Comparison of ENCODE assay signal across 25 cellular contexts in genomic region chr2:61241266-61241665, GRCh38.
"Had no signal": no experiment of that assay in that cellular context is flagged by ENCODE, and none has a peak within 500 bp of the region (broad histone marks: within the 10 kb centered on the region; RNA-seq: fewer than 3 reads in every experiment).

No MANE protein-coding gene starts in this region.

- H3K27ac ChIP-seq: ascending aorta, body of pancreas had no signal

- H3K27ac Mint-ChIP-seq: activated T-helper 2 cell treated with anti-CD3 and anti-CD28 coated beads, Interferon-gamma antibody, Interleukin-2, Interleukin-4, amounts not matched to agents 10 μg/mL and 5 μg/mL and 100 μg/mL, durations not matched to agents 14 hours and 24 hours and 36 hours; WTC11 had no signal

- DNase-seq: activated CD4-positive, alpha-beta T cell treated with anti-CD3 and anti-CD28 coated beads for 48 hours; activated CD4-positive, alpha-beta T cell treated with anti-CD3 and anti-CD28 coated beads, Interleukin-2, amount 50 U/mL, for 4 hours; activated CD4-positive, CD25-positive, alpha-beta regulatory T cell treated with anti-CD3 and anti-CD28 coated beads, Interleukin-2, amount 50 U/mL, for 72 hours; activated CD8-positive, alpha-beta memory T cell treated with anti-CD3 and anti-CD28 coated beads, Interleukin-2, amount 50 U/mL, for 48 hours; activated CD8-positive, alpha-beta T cell treated with anti-CD3 and anti-CD28 coated beads, Interleukin-2, amount 10 ng/mL, durations not matched to agents 7 days and 5 days; activated gamma-delta T cell treated with Interleukin-2 at 50 U/mL for 16 hours; activated T-cell treated with anti-CD3 and anti-CD28 coated beads, Interleukin-2, amount 50 U/mL, for 48 hours; amniotic stem cell; body of pancreas; central memory CD4-positive, alpha-beta T cell; MG63; NCI-H1105; NCI-H1436; NCI-H1694 treated with DMSO at 0.1 percent for 48 hours; NCI-H2029 treated with DMSO at 0.1 percent for 48 hours; NCI-H345; NCI-H510A; NCI-H526 treated with DMSO at 0.1 percent for 48 hours; NCI-H82; SIG-M5; T-helper 17 cell; T-helper 9 cell had no signal

- H3K4me1 ChIP-seq: ascending aorta, body of pancreas had no signal

- H3K27me3 ChIP-seq: ascending aorta, body of pancreas, MG63 had no signal

- H3K27me3 Mint-ChIP-seq: T-helper 17 cell had no signal

- H3K4me3 ChIP-seq: ascending aorta, body of pancreas, MG63 had no signal

- ATAC-seq: activated CD8-positive, alpha-beta T cell treated with anti-CD3 and anti-CD28 coated beads, Interleukin-2, amount 10 ng/mL, durations not matched to agents 7 days and 5 days; body of pancreas; T-helper 17 cell; WTC11 had no signal

- H3K4me3 Mint-ChIP-seq: activated CD8-positive, alpha-beta T cell treated with anti-CD3 and anti-CD28 coated beads, Interleukin-2, amount 10 ng/mL, durations not matched to agents 7 days and 5 days; T-helper 17 cell; WTC11 had no signal

- H3K9me3 Mint-ChIP-seq: activated T-helper 2 cell treated with anti-CD3 and anti-CD28 coated beads, Interferon-gamma antibody, Interleukin-2, Interleukin-4, amounts not matched to agents 10 μg/mL and 5 μg/mL and 100 μg/mL, durations not matched to agents 14 hours and 24 hours and 36 hours; WTC11 had no signal

- H3K9me3 ChIP-seq: ascending aorta, body of pancreas, MG63 had no signal
